Comparison of ENCODE assay signal across 25 cellular contexts in the genomic region with DNA sequence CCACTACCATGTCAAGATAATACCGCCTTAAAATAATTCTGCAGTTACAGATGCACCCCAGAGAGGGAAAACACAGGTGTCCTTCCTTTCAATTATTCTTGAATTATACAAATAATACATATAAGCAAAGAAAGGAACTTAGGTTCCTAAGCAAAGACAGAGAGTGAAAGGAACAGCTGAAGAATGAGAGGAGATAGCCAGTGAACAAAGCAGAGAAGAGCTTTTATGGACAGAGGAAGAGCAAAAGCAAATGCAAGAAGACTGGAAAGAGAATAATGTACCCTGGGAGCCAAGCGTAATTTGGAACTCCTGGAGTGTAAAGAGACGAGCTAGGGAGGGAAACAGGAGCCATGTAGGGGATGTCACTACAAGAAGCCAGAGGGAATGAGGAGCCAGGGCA. TPM values are rescaled to one million over a fixed set of nuclear protein-coding genes. Genes with fewer than 3 reads are reported as not detected.
DNase-seq lines count a peak whose midpoint lies in the region; ATAC-seq and TF ChIP-seq lines count a peak whose summit lies in the region.
"Had no signal": no experiment of that assay in that cellular context is flagged by ENCODE, and none has a peak within 500 bp of the region (broad histone marks: within the 10 kb centered on the region; RNA-seq: fewer than 3 reads in every experiment).

No MANE protein-coding gene starts in this region.

- no peaks in the 10 kb centered on the region for H3K79me2 ChIP-seq in Loucy (ENCODE audit: insufficient read depth, low read length)

- TF ChIP-seq CTCF in HEK293 (tag by site-specific recombination; IDR thresholded peaks at IDR 0.05) (no peak), Loucy (conservative IDR thresholded peaks at IDR 0.05; ENCODE audit: low read length) (no peak), mucosa of descending colon (IDR thresholded peaks at IDR 0.05) (no peak), adrenal gland (IDR thresholded peaks at IDR 0.05) (no peak)

- H3K9me2 ChIP-seq in Loucy (replicated peaks; ENCODE audit: low read depth, low read length) = no peaks in the 10 kb centered on the region

- H3K27ac ChIP-seq in HEK293 (ENCODE audit: extremely low read depth, low read depth, low read length) (no peak overlapping the region), adrenal gland (no peak overlapping the region)
- H3K27ac ChIP-seq: RWPE1 had no signal

- TF ChIP-seq POLR2A in adrenal gland (IDR thresholded peaks at IDR 0.05) = no peak

- H3K4me2 ChIP-seq in Loucy (ENCODE audit: low read depth, low read length, poor library complexity, severe bottlenecking) (no peak overlapping the region), skeletal muscle satellite cell (ENCODE audit: low read length) (peak overlapping the region; percentile 3)

- no peaks in the 10 kb centered on the region for H3K4me1 ChIP-seq in HEK293 (ENCODE audit: control insufficient read depth, insufficient read depth, low read length)
- no peaks in the 10 kb centered on the region for H3K4me1 ChIP-seq in Loucy (ENCODE audit: insufficient read depth, low read length, poor library complexity, severe bottlenecking)
- peaks cover 29% of the 10 kb centered on the region for H3K4me1 ChIP-seq in skeletal muscle satellite cell (ENCODE audit: control insufficient read depth, insufficient read depth, low read length)
- H3K4me1 ChIP-seq in mucosa of descending colon (ENCODE audit: low read depth) = no peaks in the 10 kb centered on the region
- H3K4me1 ChIP-seq in adrenal gland (replicated peaks in 1 of 2) = no peaks in the 10 kb centered on the region

- no peaks in the 10 kb centered on the region for H3K27me3 ChIP-seq in Loucy (ENCODE audit: insufficient read depth, low read length, poor library complexity, severe bottlenecking)
- H3K27me3 ChIP-seq in skeletal muscle satellite cell (ENCODE audit: control insufficient read depth, insufficient read depth, low read length) = no peaks in the 10 kb centered on the region
- no peaks in the 10 kb centered on the region for H3K27me3 ChIP-seq in adrenal gland
- H3K27me3 ChIP-seq: BE2C had no signal

- ATAC-seq in mucosa of descending colon (no peak), GM19395 (IDR thresholded peaks at IDR 0.05; ENCODE audit: unreplicated experiment) (no peak)
- ATAC-seq: GM12878, Panc1 had no signal

- no peaks in the 10 kb centered on the region for H3F3A ChIP-seq in Loucy (ENCODE audit: low read depth)

- DNase-seq in myocyte (ENCODE audit: low read depth) = peak; percentile 60
- DNase-seq in mucosa of descending colon = no peak
- no peak for DNase-seq in adrenal gland
- DNase-seq: ACHN; BE2C; CD8-positive, alpha-beta memory T cell; DMS 273 treated with DMSO at 0.1 percent for 48 hours; DMS79; EL; GDM1; KG1; NCI-H1092; NCI-H1417 treated with DMSO at 0.1 percent for 48 hours; NCI-H1930; NCI-H446 treated with DMSO at 0.1 percent for 48 hours; NCI-H526; SHP77; T-helper 1 cell had no signal

- WGBS in adrenal gland, 4 donors = 59 to 83% (median 78%) methylated on average over 3 of the region's 3 CpGs

- H3K9ac ChIP-seq in Loucy (ENCODE audit: low read depth, low read length, poor library complexity, severe bottlenecking) = no peak overlapping the region
- no peak overlapping the region for H3K9ac ChIP-seq in skeletal muscle satellite cell (ENCODE audit: low read depth, low read length)

- CTCF ChIA-PET in HEK293 (lab: Yijun Ruan, JAX) = interaction anchor here (0.9 kb wide), 1 partner anchor 23 kb away, joined by 4 read pairs; no protein-coding TSS in a partner anchor

- no peaks in the 10 kb centered on the region for H4K20me1 ChIP-seq in Loucy (ENCODE audit: insufficient read depth, low read length, poor library complexity, severe bottlenecking)

- intact Hi-C loops in mucosa of descending colon (cut with DNase I, micrococcal nuclease) = no loop called here
- intact Hi-C loops in adrenal gland (cut with DNase I) = loop anchor here in 1 of 2 donors (10.0 kb wide), 1 partner anchor 76 kb away; no protein-coding TSS in a partner anchor

- 0 out of 2 replicates have a peak overlapping the region, but pooled peaks have one; percentile 13 for H2AFZ ChIP-seq in Loucy (ENCODE audit: low read length)

- no peaks in the 10 kb centered on the region for H3K36me3 ChIP-seq in HEK293 (ENCODE audit: control insufficient read depth in 2 of 2, insufficient read depth in 1 of 2, low read length in 2 of 2)
- no peaks in the 10 kb centered on the region for H3K36me3 ChIP-seq in Loucy (ENCODE audit: insufficient read depth, low read length)
- no peaks in the 10 kb centered on the region for H3K36me3 ChIP-seq in skeletal muscle satellite cell (ENCODE audit: insufficient read depth, low read length)
- H3K36me3 ChIP-seq in mucosa of descending colon (ENCODE audit: low read depth) = no peaks in the 10 kb centered on the region
- H3K36me3 ChIP-seq in adrenal gland (replicated peaks in 1 of 2) = no peaks in the 10 kb centered on the region
- H3K36me3 ChIP-seq: BE2C had no signal

- POLR2A ChIA-PET in HEK293 (lab: Yijun Ruan, JAX) = no interaction called here

- H3K4me3 ChIP-seq in HEK293 (ENCODE audit: low read depth, low read length) (no peak overlapping the region), Loucy (ENCODE audit: low read length, poor library complexity, severe bottlenecking) (no peak overlapping the region), skeletal muscle satellite cell (ENCODE audit: low read length) (no peak overlapping the region), mucosa of descending colon (no peak overlapping the region), adrenal gland (no peak overlapping the region)
- H3K4me3 ChIP-seq: GM12878 had no signal

- H3K9me3 ChIP-seq in HEK293 (ENCODE audit: control insufficient read depth, insufficient read depth, low read depth, low read length) = no peaks in the 10 kb centered on the region
- H3K9me3 ChIP-seq in Loucy (ENCODE audit: insufficient read depth, low read depth, low read length) = no peaks in the 10 kb centered on the region
- H3K9me3 ChIP-seq in skeletal muscle satellite cell (replicated peaks; ENCODE audit: low read length) = no peaks in the 10 kb centered on the region
- no peaks in the 10 kb centered on the region for H3K9me3 ChIP-seq in mucosa of descending colon
- H3K9me3 ChIP-seq in adrenal gland (replicated peaks in 1 of 3) = no peaks in the 10 kb centered on the region
- H3K9me3 ChIP-seq: BE2C had no signal

TF ChIP-seq in HEK293, 187 proteins besides CTCF, POLR2A, EP300 and RAD21:
- TF ChIP-seq ZIC2 (tag by site-specific recombination; IDR thresholded peaks at IDR 0.05) = peak; percentile 19; the same call in 1 of the 2 replicates
- no peak for TF ChIP-seq ZFP37 (tag by site-specific recombination; IDR thresholded peaks at IDR 0.05)

RNA-seq across cellular contexts. Expression of gene GPR176, which starts 21.7 kb away (rescaled TPM):
- 28.1 and 32.6 TPM in 2 replicates for total RNA-seq in myocyte
- 18.5 TPM for polyA plus RNA-seq in myocyte (2012)
- 54.2 TPM in 2 replicates for total RNA-seq in skeletal muscle satellite cell (2012; rRNA removed)
- 1 to 10 TPM in 2 of 3 donors, under 1 TPM in 1; 0.32 to 4.9 (median 1.2) TPM for total RNA-seq in mucosa of descending colon
- total RNA-seq in adrenal gland = 10 to 100 TPM in 1 of 8 donors, 1 to 10 TPM in 7; 1.4 to 12.7 (median 5.1) TPM
- 1 to 10 TPM; 3.6 to 9.8 (median 7.2) TPM for polyA plus RNA-seq in adrenal gland
- polyA plus RNA-seq: CD8-positive, alpha-beta memory T cell had no signal

RNA-seq across cellular contexts. Expression of gene EIF2AK4, which starts 35.6 kb away (rescaled TPM):
- total RNA-seq in myocyte (68.3 and 70.0 TPM in 2 replicates), mucosa of descending colon (10 to 100 TPM; 17.3 to 31.2 (median 23.9) TPM), adrenal gland (10 to 100 TPM; 19.3 to 52.9 (median 28.1) TPM)
- 32.0 TPM for polyA plus RNA-seq in myocyte (2012)
- 53.5 and 61.6 TPM in 2 replicates for total RNA-seq in skeletal muscle satellite cell (2012; rRNA removed)
- 10 to 100 TPM; 32.5 to 84.1 (median 63.4) TPM for polyA plus RNA-seq in adrenal gland
